In genomic region chr6:157328108-157328692, GRCh38 we compare ENCODE assay signal across 11 cellular contexts. TPM values are rescaled to one million over a fixed set of nuclear protein-coding genes. Genes with fewer than 3 reads are reported as not detected.
DNase-seq lines count a peak whose midpoint lies in the region; ATAC-seq lines count a peak whose summit lies in the region.
"Had no signal": no experiment of that assay in that cellular context is flagged by ENCODE, and none has a peak within 500 bp of the region (broad histone marks: within the 10 kb centered on the region; RNA-seq: fewer than 3 reads in every experiment).

No MANE protein-coding gene starts in this region.

- DNase-seq in COLO829 (ENCODE audit: low spot score) (peak; percentile 39), HCEC 1CT (peak; percentile 68), RKO (ENCODE audit: low spot score) (peak; percentile 84), dermis blood vessel endothelial cell (peak; percentile 41), NCI-H510A treated with DMSO at 0.1 percent for 48 hours (lab: John Stamatoyannopoulos, UW) (no peak)
- DNase-seq: AML-193; effector CD4-positive, alpha-beta T cell; left lung; stimulated activated CD4-positive, alpha-beta T cell treated with anti-CD3 and anti-CD28 coated beads, Interleukin-2, amount 100 ng/mL, for 48 hours had no signal

- ATAC-seq in GM21367 (IDR thresholded peaks at IDR 0.05; ENCODE audit: unreplicated experiment) (no peak), GM19452 (IDR thresholded peaks at IDR 0.05; ENCODE audit: unreplicated experiment) (no peak)
- ATAC-seq: left lung had no signal

RNA-seq across cellular contexts. Expression of gene TMEM242, which starts 4.9 kb away (rescaled TPM):
- 6.2 and 7.5 TPM in 2 replicates for total RNA-seq in dermis blood vessel endothelial cell

RNA-seq across cellular contexts. Expression of gene ZDHHC14, which starts 52.8 kb away (rescaled TPM):
- total RNA-seq in dermis blood vessel endothelial cell = 24.1 and 32.8 TPM in 2 replicates
